Comparison of ENCODE assay signal across 1 cellular context in genomic region chr16:89952551-89952950, GRCh38.
TF ChIP-seq lines count a peak whose summit lies in the region.

No MANE protein-coding gene starts in this region.

TF ChIP-seq in HepG2, 621 proteins besides CTCF, POLR2A, EP300 and RAD21:
- no peak for TF ChIP-seq KAT7 (CRISPR knock-in tag; IDR thresholded peaks at IDR 0.05; ENCODE audit: borderline replicate concordance)
- peak; percentile 21 for TF ChIP-seq AGO2 (optimal IDR thresholded peaks at IDR 0.05; ENCODE audit: low read depth, low read length)
